In genomic region chr2:173997779-173998178, GRCh38 we compare ENCODE assay signal across 16 cellular contexts. TPM values are rescaled to one million over a fixed set of nuclear protein-coding genes. Genes with fewer than 3 reads are reported as not detected.
DNase-seq lines count a peak whose midpoint lies in the region; ATAC-seq and TF ChIP-seq lines count a peak whose summit lies in the region.
"Had no signal": no experiment of that assay in that cellular context is flagged by ENCODE, and none has a peak within 500 bp of the region (broad histone marks: within the 10 kb centered on the region; RNA-seq: fewer than 3 reads in every experiment).

No MANE protein-coding gene starts in this region.

- H3K4me3 ChIP-seq in lower lobe of right lung (no peak overlapping the region), tibial artery (no peak overlapping the region)
- H3K4me3 ChIP-seq: mucosa of descending colon had no signal

- no peak overlapping the region for H3K27ac Mint-ChIP-seq in natural killer cell
- H3K27ac Mint-ChIP-seq: activated CD8-positive, alpha-beta T cell treated with anti-CD3 and anti-CD28 coated beads for 36 hours had no signal

- H3K27ac ChIP-seq in lower lobe of right lung: peak overlapping the region; percentile 46
- peak overlapping the region; percentile 75 to 77 for H3K27ac ChIP-seq in tibial artery

- TF ChIP-seq CTCF in lower lobe of right lung (IDR thresholded peaks at IDR 0.05) (no peak), tibial artery (IDR thresholded peaks at IDR 0.05) (no peak), natural killer cell (IDR thresholded peaks at IDR 0.05) (no peak)

- peak in 1 of 2 donors; percentile 20 for ATAC-seq in lower lobe of right lung
- no peak for ATAC-seq in natural killer cell
- no peak for ATAC-seq in HG03175 (IDR thresholded peaks at IDR 0.05; ENCODE audit: unreplicated experiment)
- ATAC-seq: activated CD8-positive, alpha-beta T cell treated with anti-CD3 and anti-CD28 coated beads for 36 hours had no signal

- no peaks in the 10 kb centered on the region for H3K27me3 ChIP-seq in lower lobe of right lung (ENCODE audit: low read depth)
- H3K27me3 ChIP-seq in tibial artery: no peaks in the 10 kb centered on the region

- intact Hi-C loops in lower lobe of right lung (cut with DNase I) (no loop called here), tibial artery (cut with DNase I; ENCODE audit: low total_unique reads) (no loop called here), natural killer cell (cut with micrococcal nuclease) (no loop called here)

- H3K9me3 ChIP-seq in lower lobe of right lung (no peaks in the 10 kb centered on the region), tibial artery (no peaks in the 10 kb centered on the region)
- H3K9me3 ChIP-seq: mucosa of descending colon had no signal

- no peaks in the 10 kb centered on the region for H3K36me3 ChIP-seq in lower lobe of right lung
- no peaks in the 10 kb centered on the region for H3K36me3 ChIP-seq in tibial artery

- peaks cover 11 to 15% of the 10 kb centered on the region in 2 donors for H3K27me3 Mint-ChIP-seq in natural killer cell (ENCODE audit: low read depth in 2 of 2)

- no peaks in the 10 kb centered on the region for H3K9me3 Mint-ChIP-seq in natural killer cell
- H3K9me3 Mint-ChIP-seq: activated CD8-positive, alpha-beta T cell treated with anti-CD3 and anti-CD28 coated beads for 36 hours; central memory CD8-positive, alpha-beta T cell had no signal

- DNase-seq in DMS79 treated with DMSO at 0.1 percent for 48 hours (lab: John Stamatoyannopoulos, UW): peak; percentile 25
- no peak for DNase-seq in DMS79 (lab: John Stamatoyannopoulos, UW)
- peak; percentile 63 for DNase-seq in astrocyte of the hippocampus (ENCODE audit: low read depth, low spot score)
- DNase-seq in lower lobe of right lung: no peak
- no peak for DNase-seq in tibial artery
- DNase-seq in natural killer cell: no peak
- no peak for DNase-seq in NCI-H2107 (lab: John Stamatoyannopoulos, UW)
- DNase-seq: 8988T; activated CD8-positive, alpha-beta T cell treated with anti-CD3 and anti-CD28 coated beads for 36 hours; activated naive CD4-positive, alpha-beta T cell treated with Interleukin-2 at 50 U/mL for 16 hours; NCI-H526 treated with DMSO at 0.1 percent for 48 hours; SHP77; T1000 had no signal

- H3K4me1 ChIP-seq in lower lobe of right lung (peaks cover 32% of the 10 kb centered on the region), tibial artery (peaks cover 0 to 53% (median 33%) of the 10 kb centered on the region in 4 donors)

- H3K4me3 Mint-ChIP-seq in natural killer cell: no peak overlapping the region
- H3K4me3 Mint-ChIP-seq: activated CD8-positive, alpha-beta T cell treated with anti-CD3 and anti-CD28 coated beads for 36 hours; central memory CD8-positive, alpha-beta T cell had no signal

- peaks cover 12 to 14% of the 10 kb centered on the region in 2 donors for H3K4me1 Mint-ChIP-seq in natural killer cell

- no peaks in the 10 kb centered on the region for H3K36me3 Mint-ChIP-seq in natural killer cell

RNA-seq across cellular contexts. Expression of gene SP3, which starts 32.6 kb away (rescaled TPM):
- total RNA-seq in lower lobe of right lung (77.0 TPM), natural killer cell (100 to 1,000 TPM; 179 to 200 (median 188) TPM)

Comparison
In these comparisons a context has a peak if more than half of its experiments do, and no peak if none do; other contexts are left out.
1. DNase-seq: peak in DMS79 treated with DMSO at 0.1 percent for 48 hours (single experiment) and astrocyte of the hippocampus (single experiment); none in DMS79 (single experiment), lower lobe of right lung (single experiment), tibial artery (0 of 2), natural killer cell (single experiment) and NCI-H2107 (single experiment).